Comparison of ENCODE assay signal across 9 cellular contexts in the genomic region with DNA sequence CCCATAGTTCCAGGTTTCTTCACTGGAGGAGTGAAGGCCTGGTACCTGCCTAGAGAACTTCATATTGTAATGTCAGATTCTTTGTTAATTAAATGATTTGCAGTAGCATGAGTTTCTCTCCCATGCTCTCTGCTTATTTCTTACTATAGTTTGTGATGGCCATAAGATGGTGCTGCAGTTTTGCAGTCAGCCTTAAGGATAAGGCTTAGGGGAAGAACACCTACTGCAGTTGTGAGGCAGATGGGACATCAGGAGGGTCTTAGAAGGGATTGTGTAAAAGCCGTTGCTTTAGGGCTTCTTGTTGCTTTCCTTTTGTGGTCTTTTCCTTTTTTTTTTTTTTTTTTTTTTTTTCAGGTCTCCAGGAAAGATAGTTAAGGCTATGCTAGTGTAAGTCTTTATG.
A peak's percentile ranks its signal among the peaks of the same experiment; 100 is the strongest.
DNase-seq lines count a peak whose midpoint lies in the region; ATAC-seq and TF ChIP-seq lines count a peak whose summit lies in the region.
"Had no signal": no experiment of that assay in that cellular context is flagged by ENCODE, and none has a peak within 500 bp of the region (broad histone marks: within the 10 kb centered on the region; RNA-seq: fewer than 3 reads in every experiment).

No MANE protein-coding gene starts in this region.

- H3K4me1 Mint-ChIP-seq in natural killer cell (peaks cover 88 to 92% of the 10 kb centered on the region in 2 donors), endothelial cell (ENCODE audit: unreplicated experiment) (peaks cover 35% of the 10 kb centered on the region)
- peaks cover 64 to 78% of the 10 kb centered on the region in 2 donors for H3K4me1 Mint-ChIP-seq in natural killer cell treated with Interleukin-12 subunit alpha and Interleukin-12 subunit beta and Interleukin-15 and Interleukin-18, amount 100 ng/mL, for 72 hours (ENCODE audit: low read depth in 2 of 2)
- peaks cover 77% of the 10 kb centered on the region for H3K4me1 Mint-ChIP-seq in stimulated activated naive CD8-positive, alpha-beta T cell treated with anti-CD3 and anti-CD28 coated beads, Interleukin-15, amount 100 ng/mL, for 72 hours

- no peak for TF ChIP-seq CTCF in natural killer cell (IDR thresholded peaks at IDR 0.05)
- no peak for TF ChIP-seq CTCF in endothelial cell (IDR thresholded peaks at IDR 0.05; ENCODE audit: unreplicated experiment)

- H3K4me3 Mint-ChIP-seq in natural killer cell (no peak overlapping the region), endothelial cell (ENCODE audit: unreplicated experiment) (no peak overlapping the region)
- H3K4me3 Mint-ChIP-seq in natural killer cell treated with Interleukin-12 subunit alpha and Interleukin-12 subunit beta and Interleukin-15 and Interleukin-18, amount 100 ng/mL, for 72 hours = no peak overlapping the region
- H3K4me3 Mint-ChIP-seq in stimulated activated naive CD8-positive, alpha-beta T cell treated with anti-CD3 and anti-CD28 coated beads, Interleukin-15, amount 100 ng/mL, for 72 hours = no peak overlapping the region

- H3K36me3 Mint-ChIP-seq in natural killer cell (no peaks in the 10 kb centered on the region), endothelial cell (ENCODE audit: low read depth, unreplicated experiment) (peaks cover 11% of the 10 kb centered on the region)
- H3K36me3 Mint-ChIP-seq in natural killer cell treated with Interleukin-12 subunit alpha and Interleukin-12 subunit beta and Interleukin-15 and Interleukin-18, amount 100 ng/mL, for 72 hours = peaks cover 5% of the 10 kb centered on the region

- H3K27me3 Mint-ChIP-seq in natural killer cell (ENCODE audit: low read depth in 2 of 2) (no peaks in the 10 kb centered on the region), endothelial cell (ENCODE audit: unreplicated experiment) (peaks cover 7% of the 10 kb centered on the region)
- no peaks in the 10 kb centered on the region for H3K27me3 Mint-ChIP-seq in natural killer cell treated with Interleukin-12 subunit alpha and Interleukin-12 subunit beta and Interleukin-15 and Interleukin-18, amount 100 ng/mL, for 72 hours
- H3K27me3 Mint-ChIP-seq in stimulated activated naive CD8-positive, alpha-beta T cell treated with anti-CD3 and anti-CD28 coated beads, Interleukin-15, amount 100 ng/mL, for 72 hours = no peaks in the 10 kb centered on the region

- H3K27ac Mint-ChIP-seq in natural killer cell (peak overlapping the region; percentile 72 to 87), endothelial cell (ENCODE audit: unreplicated experiment) (peak overlapping the region; percentile 48)
- H3K27ac Mint-ChIP-seq in natural killer cell treated with Interleukin-12 subunit alpha and Interleukin-12 subunit beta and Interleukin-15 and Interleukin-18, amount 100 ng/mL, for 72 hours = no peak overlapping the region
- H3K27ac Mint-ChIP-seq in stimulated activated naive CD8-positive, alpha-beta T cell treated with anti-CD3 and anti-CD28 coated beads, Interleukin-15, amount 100 ng/mL, for 72 hours = no peak overlapping the region

- intact Hi-C loops in natural killer cell (cut with micrococcal nuclease) = no loop called here

- DNase-seq in natural killer cell (no peak), NCI-H82 treated with DMSO at 0.1 percent for 48 hours (lab: John Stamatoyannopoulos, UW; ENCODE audit: unreplicated experiment) (peak; percentile 57), endothelial cell (ENCODE audit: low spot score) (no peak), NCI-H345 (lab: John Stamatoyannopoulos, UW) (no peak), NCI-H128 (lab: John Stamatoyannopoulos, UW; ENCODE audit: unreplicated experiment) (no peak), AML-193 (lab: John Stamatoyannopoulos, UW) (no peak)
- DNase-seq in natural killer cell treated with Interleukin-12 subunit alpha and Interleukin-12 subunit beta and Interleukin-15 and Interleukin-18, amount 100 ng/mL, for 72 hours (ENCODE audit: low spot score) = no peak
- no peak for DNase-seq in stimulated activated naive CD8-positive, alpha-beta T cell treated with anti-CD3 and anti-CD28 coated beads, Interleukin-15, amount 100 ng/mL, for 72 hours
- DNase-seq: stomach had no signal

- no peaks in the 10 kb centered on the region for H3K9me3 Mint-ChIP-seq in natural killer cell
- no peaks in the 10 kb centered on the region for H3K9me3 Mint-ChIP-seq in natural killer cell treated with Interleukin-12 subunit alpha and Interleukin-12 subunit beta and Interleukin-15 and Interleukin-18, amount 100 ng/mL, for 72 hours
- H3K9me3 Mint-ChIP-seq in endothelial cell (ENCODE audit: unreplicated experiment) = no peaks in the 10 kb centered on the region
- H3K9me3 Mint-ChIP-seq in stimulated activated naive CD8-positive, alpha-beta T cell treated with anti-CD3 and anti-CD28 coated beads, Interleukin-15, amount 100 ng/mL, for 72 hours = no peaks in the 10 kb centered on the region

- no peak for ATAC-seq in natural killer cell
- no peak for ATAC-seq in natural killer cell treated with Interleukin-12 subunit alpha and Interleukin-12 subunit beta and Interleukin-15 and Interleukin-18, amount 100 ng/mL, for 72 hours
- ATAC-seq in stimulated activated naive CD8-positive, alpha-beta T cell treated with anti-CD3 and anti-CD28 coated beads, Interleukin-15, amount 100 ng/mL, for 72 hours = no peak

Comparison
In these comparisons a context has a peak if more than half of its experiments do, and no peak if none do; other contexts are left out.
1. H3K27ac Mint-ChIP-seq: peak in natural killer cell (2 of 2) and endothelial cell (single experiment); none in natural killer cell treated with Interleukin-12 subunit alpha and Interleukin-12 subunit beta and Interleukin-15 and Interleukin-18, amount 100 ng/mL, for 72 hours (0 of 2) and stimulated activated naive CD8-positive, alpha-beta T cell treated with anti-CD3 and anti-CD28 coated beads, Interleukin-15, amount 100 ng/mL, for 72 hours (0 of 2).